Comparison of ENCODE assay signal across 7 cellular contexts in genomic region chr1:146536028-146536427, GRCh38.
DNase-seq lines count a peak whose midpoint lies in the region; ATAC-seq and TF ChIP-seq lines count a peak whose summit lies in the region.
"Not testable (repeated sequence)": the region's sequence is repeated elsewhere in the genome, so short reads cannot be mapped to it uniquely, and the experiment has no call there.

No MANE protein-coding gene starts in this region.

- ATAC-seq in GM18868 (IDR thresholded peaks at IDR 0.05; ENCODE audit: unreplicated experiment) (peak; percentile 78), HG02885 (IDR thresholded peaks at IDR 0.05; ENCODE audit: poor library complexity, unreplicated experiment) (peak; percentile 50), T-cell (replicated peaks in 1 of 4) (peak; percentile 90 to 98 (median 98)), mucosa of descending colon (peak; percentile 77)
- peak; percentile 53 for ATAC-seq in activated CD8-positive, alpha-beta memory T cell treated with anti-CD3 and anti-CD28 coated beads, Interleukin-2, amount 10 ng/mL, durations not matched to agents 7 days and 5 days
- peak; percentile 59 for ATAC-seq in activated naive CD8-positive, alpha-beta T cell treated with anti-CD3 and anti-CD28 coated beads, Interleukin-2, amount 50 U/mL, for 24 hours
- peak; percentile 46 for ATAC-seq in stimulated activated naive CD8-positive, alpha-beta T cell treated with anti-CD3 and anti-CD28 coated beads, Interleukin-15, Interleukin-2, amounts not matched to agents 100 U/mL and 50 U/mL, for 24 hours

- not testable (repeated sequence) for H3K36me3 Mint-ChIP-seq in T-cell; activated CD8-positive, alpha-beta memory T cell treated with anti-CD3 and anti-CD28 coated beads, Interleukin-2, amount 10 ng/mL, durations not matched to agents 7 days and 5 days; activated naive CD8-positive, alpha-beta T cell treated with anti-CD3 and anti-CD28 coated beads, Interleukin-2, amount 50 U/mL, for 24 hours (ENCODE audit: low read depth)

- not testable (repeated sequence) for H3K36me3 ChIP-seq in mucosa of descending colon (ENCODE audit: low read depth)

- not testable (repeated sequence) for H3K4me3 Mint-ChIP-seq in T-cell; activated CD8-positive, alpha-beta memory T cell treated with anti-CD3 and anti-CD28 coated beads, Interleukin-2, amount 10 ng/mL, durations not matched to agents 7 days and 5 days; activated naive CD8-positive, alpha-beta T cell treated with anti-CD3 and anti-CD28 coated beads, Interleukin-2, amount 50 U/mL, for 24 hours

- DNase-seq in T-cell; activated CD8-positive, alpha-beta memory T cell treated with anti-CD3 and anti-CD28 coated beads, Interleukin-2, amount 10 ng/mL, durations not matched to agents 7 days and 5 days; activated naive CD8-positive, alpha-beta T cell treated with anti-CD3 and anti-CD28 coated beads, Interleukin-2, amount 50 U/mL, for 24 hours; mucosa of descending colon; stimulated activated naive CD8-positive, alpha-beta T cell treated with anti-CD3 and anti-CD28 coated beads, Interleukin-15, Interleukin-2, amounts not matched to agents 100 U/mL and 50 U/mL, for 24 hours: not testable (repeated sequence)

- not testable (repeated sequence) for H3K27ac Mint-ChIP-seq in T-cell; activated CD8-positive, alpha-beta memory T cell treated with anti-CD3 and anti-CD28 coated beads, Interleukin-2, amount 10 ng/mL, durations not matched to agents 7 days and 5 days; activated naive CD8-positive, alpha-beta T cell treated with anti-CD3 and anti-CD28 coated beads, Interleukin-2, amount 50 U/mL, for 24 hours

- H3K4me3 ChIP-seq in mucosa of descending colon: not testable (repeated sequence)

- POLR2A ChIA-PET in T-cell (lab: Charles Lee): not testable (repeated sequence)

- H3K27me3 Mint-ChIP-seq in T-cell; activated CD8-positive, alpha-beta memory T cell treated with anti-CD3 and anti-CD28 coated beads, Interleukin-2, amount 10 ng/mL, durations not matched to agents 7 days and 5 days; activated naive CD8-positive, alpha-beta T cell treated with anti-CD3 and anti-CD28 coated beads, Interleukin-2, amount 50 U/mL, for 24 hours: not testable (repeated sequence)

- not testable (repeated sequence) for H3K9me3 ChIP-seq in mucosa of descending colon

- CTCF ChIA-PET in T-cell (lab: Charles Lee); activated CD8-positive, alpha-beta memory T cell treated with anti-CD3 and anti-CD28 coated beads, Interleukin-2, amount 10 ng/mL, durations not matched to agents 7 days and 5 days (lab: Charles Lee): not testable (repeated sequence)

- not testable (repeated sequence) for H3K4me1 ChIP-seq in mucosa of descending colon (ENCODE audit: low read depth)

- not testable (repeated sequence) for H3K4me1 Mint-ChIP-seq in T-cell; activated CD8-positive, alpha-beta memory T cell treated with anti-CD3 and anti-CD28 coated beads, Interleukin-2, amount 10 ng/mL, durations not matched to agents 7 days and 5 days; activated naive CD8-positive, alpha-beta T cell treated with anti-CD3 and anti-CD28 coated beads, Interleukin-2, amount 50 U/mL, for 24 hours

- not testable (repeated sequence) for TF ChIP-seq CTCF in mucosa of descending colon (IDR thresholded peaks at IDR 0.05)

- intact Hi-C loops in mucosa of descending colon (cut with DNase I, micrococcal nuclease): not testable (repeated sequence)

- not testable (repeated sequence) for H3K9me3 Mint-ChIP-seq in T-cell; activated CD8-positive, alpha-beta memory T cell treated with anti-CD3 and anti-CD28 coated beads, Interleukin-2, amount 10 ng/mL, durations not matched to agents 7 days and 5 days (ENCODE audit: low read depth); activated naive CD8-positive, alpha-beta T cell treated with anti-CD3 and anti-CD28 coated beads, Interleukin-2, amount 50 U/mL, for 24 hours

Comparison
In these comparisons a context has a peak if more than half of its experiments do, and no peak if none do; other contexts are left out.
1. ATAC-seq: peak in every context shown above with its lines; median percentile 98 in T-cell; 78 in GM18868; 77 in mucosa of descending colon; 59 in activated naive CD8-positive, alpha-beta T cell treated with anti-CD3 and anti-CD28 coated beads, Interleukin-2, amount 50 U/mL, for 24 hours; 53 in activated CD8-positive, alpha-beta memory T cell treated with anti-CD3 and anti-CD28 coated beads, Interleukin-2, amount 10 ng/mL, durations not matched to agents 7 days and 5 days; 50 in HG02885; 46 in stimulated activated naive CD8-positive, alpha-beta T cell treated with anti-CD3 and anti-CD28 coated beads, Interleukin-15, Interleukin-2, amounts not matched to agents 100 U/mL and 50 U/mL, for 24 hours.